ENCODE assay signal across 24 cellular contexts in the genomic region with DNA sequence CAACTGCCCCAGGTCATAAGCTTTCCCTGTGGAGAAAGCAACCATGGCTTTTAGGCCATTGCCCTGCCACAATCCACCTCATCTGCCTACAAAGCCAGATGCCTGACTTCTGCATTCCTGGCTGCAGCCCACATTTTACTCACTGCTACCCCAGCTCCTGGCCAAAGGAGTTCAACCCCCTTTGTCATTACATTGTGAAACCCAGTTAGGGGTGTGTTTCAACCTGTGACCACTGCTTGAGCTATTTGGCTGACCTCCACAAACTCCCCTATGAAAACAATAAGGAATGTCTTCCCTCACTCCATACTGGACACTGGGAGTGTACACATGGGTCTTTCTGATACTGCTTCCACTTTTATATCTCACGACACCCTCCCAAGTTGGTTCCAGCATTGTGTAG.
A peak's percentile ranks its signal among the peaks of the same experiment; 100 is the strongest.
DNase-seq lines count a peak whose midpoint lies in the region; ATAC-seq and TF ChIP-seq lines count a peak whose summit lies in the region.
"Had no signal": no experiment of that assay in that cellular context is flagged by ENCODE, and none has a peak within 500 bp of the region (broad histone marks: within the 10 kb centered on the region; RNA-seq: fewer than 3 reads in every experiment).

No MANE protein-coding gene starts in this region.

- H3K4me1 ChIP-seq in breast epithelium: no peaks in the 10 kb centered on the region
- H3K4me1 ChIP-seq: A549; BLaER1 treated with 17β-estradiol and CSF1 and Interleukin-3, amounts not matched to agents 10 nM and 100 nM; Caco-2 had no signal

- peaks cover 0 to 6% of the 10 kb centered on the region in 2 donors for H3K27me3 ChIP-seq in breast epithelium

- POLR2A ChIA-PET in MCF 10A (lab: Yijun Ruan, JAX): no interaction called here

- BruUV-seq in MCF 10A (replicated peaks; lab: Mats Ljungman, UMichigan): no TSS peak

- DNase-seq in MCF 10A (ENCODE audit: unreplicated experiment): peak; percentile 67
- DNase-seq in breast epithelium (ENCODE audit: low spot score in 2 of 2): no peak
- DNase-seq in LHCN-M2 (ENCODE audit: low read depth): peak; percentile 52
- no peak for DNase-seq in nephron progenitor cell
- DNase-seq in hippocampal formation (lab: John Stamatoyannopoulos, UW): no peak
- DNase-seq in HFFc6: no peak
- no peak for DNase-seq in left lobe of liver (ENCODE audit: low spot score)
- DNase-seq: AML-193; Caco-2; Calu3; CD4-positive, alpha-beta T cell; CD8-positive, alpha-beta T cell; DMS153; DMS53; DMS79; DND-41; EL; GDM1 had no signal

- no peaks in the 10 kb centered on the region for H3K36me3 ChIP-seq in breast epithelium
- H3K36me3 ChIP-seq: BLaER1 treated with 17β-estradiol and CSF1 and Interleukin-3, amounts not matched to agents 10 nM and 100 nM had no signal

- H3K4me3 Mint-ChIP-seq in MCF 10A (ENCODE audit: unreplicated experiment) (no peak overlapping the region), nephron progenitor cell (no peak overlapping the region), HFFc6 (no peak overlapping the region)
- H3K4me3 Mint-ChIP-seq: B cell; CD4-positive, alpha-beta T cell; CD8-positive, alpha-beta T cell had no signal

- no peak overlapping the region for H3K27ac ChIP-seq in breast epithelium
- H3K27ac ChIP-seq: 22Rv1; A549; BLaER1 treated with 17β-estradiol and CSF1 and Interleukin-3, amounts not matched to agents 10 nM and 100 nM; C4-2B had no signal

- H3K36me3 Mint-ChIP-seq in MCF 10A (ENCODE audit: insufficient read depth, unreplicated experiment): no peaks in the 10 kb centered on the region
- H3K36me3 Mint-ChIP-seq in nephron progenitor cell (ENCODE audit: low read depth): no peaks in the 10 kb centered on the region
- H3K36me3 Mint-ChIP-seq in HFFc6 (ENCODE audit: low read depth): no peaks in the 10 kb centered on the region
- H3K36me3 Mint-ChIP-seq: CD8-positive, alpha-beta T cell had no signal

- peak overlapping the region; percentile 65 for H3K27ac Mint-ChIP-seq in MCF 10A (ENCODE audit: low read depth, unreplicated experiment)
- peak overlapping the region; percentile 72 for H3K27ac Mint-ChIP-seq in nephron progenitor cell
- no peak overlapping the region for H3K27ac Mint-ChIP-seq in HFFc6
- H3K27ac Mint-ChIP-seq: B cell; CD4-positive, alpha-beta T cell; CD8-positive, alpha-beta T cell had no signal

- H3K9me3 ChIP-seq in breast epithelium: peaks cover 0 to 15% of the 10 kb centered on the region in 2 donors
- H3K9me3 ChIP-seq: A549, Caco-2 had no signal

- H3K4me1 Mint-ChIP-seq in MCF 10A (ENCODE audit: insufficient read depth, unreplicated experiment) (no peaks in the 10 kb centered on the region), nephron progenitor cell (no peaks in the 10 kb centered on the region), HFFc6 (ENCODE audit: low read depth) (no peaks in the 10 kb centered on the region)
- H3K4me1 Mint-ChIP-seq: B cell had no signal

- H3K4me3 ChIP-seq in breast epithelium: no peak overlapping the region
- H3K4me3 ChIP-seq: A549; BLaER1 treated with 17β-estradiol and CSF1 and Interleukin-3, amounts not matched to agents 10 nM and 100 nM; GM12878 had no signal

- CTCF ChIA-PET in MCF 10A (lab: Yijun Ruan, JAX): interaction anchor here (0.7 kb wide), 1 partner anchor 160 kb away, joined by 4 read pairs; no protein-coding TSS in a partner anchor

- H3K9me3 Mint-ChIP-seq in MCF 10A (ENCODE audit: unreplicated experiment) (peaks cover 25% of the 10 kb centered on the region), nephron progenitor cell (peaks cover 81% of the 10 kb centered on the region), HFFc6 (peaks cover 21% of the 10 kb centered on the region)
- H3K9me3 Mint-ChIP-seq: CD4-positive, alpha-beta T cell had no signal

- no peaks in the 10 kb centered on the region for H3K27me3 Mint-ChIP-seq in MCF 10A (ENCODE audit: insufficient read depth, unreplicated experiment)
- H3K27me3 Mint-ChIP-seq in nephron progenitor cell (ENCODE audit: low read depth, poor library complexity): no peaks in the 10 kb centered on the region
- H3K27me3 Mint-ChIP-seq in HFFc6 (ENCODE audit: insufficient read depth): no peaks in the 10 kb centered on the region
- H3K27me3 Mint-ChIP-seq: B cell; CD4-positive, alpha-beta T cell had no signal

- no peak for ATAC-seq in left lobe of liver
- ATAC-seq: A549; CD8-positive, alpha-beta T cell; GM12878 had no signal

- intact Hi-C loops in MCF 10A (cut with micrococcal nuclease): no loop called here
- intact Hi-C loops in breast epithelium (cut with DNase I; ENCODE audit: low total_unique reads): no loop called here

- no peak for TF ChIP-seq CTCF in MCF 10A (IDR thresholded peaks at IDR 0.05; ENCODE audit: unreplicated experiment)
- TF ChIP-seq CTCF in breast epithelium (IDR thresholded peaks at IDR 0.05): no peak
- no peak for TF ChIP-seq CTCF in nephron progenitor cell (IDR thresholded peaks at IDR 0.05)
- no peak for TF ChIP-seq CTCF in HFFc6 (IDR thresholded peaks at IDR 0.05)

- TF ChIP-seq POLR2A in breast epithelium (IDR thresholded peaks at IDR 0.05): no peak

Comparison
In these comparisons a context has a peak if more than half of its experiments do, and no peak if none do; other contexts are left out.
1. DNase-seq: peak in MCF 10A (single experiment) and LHCN-M2 (single experiment); none in breast epithelium (0 of 2), nephron progenitor cell (single experiment), hippocampal formation (0 of 2), HFFc6 (single experiment) and left lobe of liver (single experiment).